Comparison of ENCODE assay signal across 2 cellular contexts in the genomic region with DNA sequence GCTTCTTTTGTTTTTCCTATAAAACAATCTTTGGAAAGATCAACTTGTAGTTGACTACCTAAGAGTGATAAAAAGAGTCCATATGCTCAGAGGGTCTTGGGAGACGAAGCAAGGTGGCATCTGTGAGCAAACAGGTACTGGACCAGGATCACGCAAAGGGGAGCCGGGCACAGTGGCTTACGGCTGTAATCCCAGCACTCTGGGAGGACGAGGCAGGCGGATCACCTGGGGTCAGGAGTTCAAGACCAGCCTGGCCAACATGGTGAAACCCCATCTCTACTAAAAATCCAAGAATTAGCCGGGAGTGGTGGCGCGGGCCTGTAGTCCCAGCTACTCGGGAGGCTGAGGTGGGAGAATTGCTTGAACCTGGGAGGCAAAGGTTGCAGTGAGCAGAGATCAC. TPM values are rescaled to one million over a fixed set of nuclear protein-coding genes. Genes with fewer than 3 reads are reported as not detected.
"Had no signal": no experiment of that assay in that cellular context is flagged by ENCODE, and none has a peak within 500 bp of the region (broad histone marks: within the 10 kb centered on the region; RNA-seq: fewer than 3 reads in every experiment).

No MANE protein-coding gene starts in this region.

RNA-seq across cellular contexts. Expression of a gene that starts 2.0 kb away (rescaled TPM):
- total RNA-seq: fibroblast of lung had no signal
- polyA plus RNA-seq: neural cell had no signal
